In genomic region chr7:123323689-123324088, GRCh38 we compare ENCODE assay signal across 7 cellular contexts.
"Had no signal": no experiment of that assay in that cellular context is flagged by ENCODE, and none has a peak within 500 bp of the region (broad histone marks: within the 10 kb centered on the region; RNA-seq: fewer than 3 reads in every experiment).

No MANE protein-coding gene starts in this region.

- H3K27ac ChIP-seq: GM23248, HL-60 had no signal

- H3K4me1 ChIP-seq: HAP-1 had no signal

- H2AFZ ChIP-seq: GM23248 had no signal

- H3K4me3 Mint-ChIP-seq: HFFc6 had no signal

- H3K36me3 ChIP-seq: HAP-1 had no signal

- DNase-seq: GM23248, HFFc6, IMR-90, KG1 had no signal

- H3K27ac Mint-ChIP-seq: HFFc6 had no signal

- H3K9ac ChIP-seq: GM23248 had no signal

- H3K4me3 ChIP-seq: GM23248, HAP-1, K562 had no signal

- H3K9me3 ChIP-seq: HAP-1 had no signal
